In the genomic region with DNA sequence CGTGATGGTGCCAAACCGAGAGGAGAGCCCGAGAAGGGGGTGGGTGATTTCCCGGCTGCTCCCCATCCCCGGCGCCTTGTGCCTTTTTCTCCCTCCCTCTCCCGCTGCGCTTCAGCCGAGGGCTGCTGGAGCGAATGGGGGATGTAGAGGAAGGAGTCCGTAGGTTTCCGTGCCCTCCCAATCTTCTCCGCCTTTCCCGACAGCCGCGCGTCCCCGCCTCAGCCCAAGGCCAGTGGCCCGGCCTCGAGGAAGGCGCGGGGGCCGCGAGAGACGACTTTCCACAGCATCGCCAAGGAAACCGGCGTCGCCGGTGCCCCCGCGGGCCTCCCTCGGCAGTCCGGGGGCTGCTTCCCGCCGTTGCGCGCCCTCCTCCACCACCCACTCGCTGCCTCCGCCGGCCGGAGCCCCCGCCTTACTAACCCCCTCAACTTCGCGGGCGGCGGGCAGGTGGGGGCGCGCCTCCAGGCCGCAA, we compare ENCODE assay signal across 8 cellular contexts. TPM values are rescaled to one million over a fixed set of nuclear protein-coding genes. Genes with fewer than 3 reads are reported as not detected.
DNase-seq lines count a peak whose midpoint lies in the region; ATAC-seq and TF ChIP-seq lines count a peak whose summit lies in the region.

No MANE protein-coding gene starts in this region.

- CTCF ChIA-PET in AG04450 (lab: Charles Lee), result interaction anchor here (1.4 kb wide), 2 partner anchors 204 to 344 kb away, joined by 3 to 6 read pairs; no protein-coding TSS in a partner anchor
- CTCF ChIA-PET in naive thymus-derived CD4-positive, alpha-beta T cell (lab: Charles Lee), result interaction anchor here (1.0 kb wide), 1 partner anchor 205 kb away, joined by 3 read pairs; no protein-coding TSS in a partner anchor

- H3K27me3 Mint-ChIP-seq in chondrocyte (ENCODE audit: low read depth), result no peaks in the 10 kb centered on the region
- peaks cover 13 to 58% (median 18%) of the 10 kb centered on the region in 5 donors for H3K27me3 Mint-ChIP-seq in naive thymus-derived CD4-positive, alpha-beta T cell

- POLR2A ChIA-PET in AG04450 (lab: Yijun Ruan, JAX), result no interaction called here
- POLR2A ChIA-PET in naive thymus-derived CD4-positive, alpha-beta T cell (lab: Charles Lee), result interaction anchor here (0.6 to 5.8 kb wide), 5 partner anchors 10 to 321 kb away, joined by 3 to 80 read pairs (median 7); partner anchors contain the start of gene ADO

- H3K9ac ChIP-seq in MM.1S (ENCODE audit: low read length), result no peak overlapping the region

- H4K20me1 ChIP-seq in MM.1S (ENCODE audit: insufficient read depth, low read length), result no peaks in the 10 kb centered on the region

- H3K4me1 ChIP-seq in MM.1S (ENCODE audit: low read length), result peaks cover 8% of the 10 kb centered on the region; the same call in 1 of the 2 replicates
- peaks cover 17 to 23% of the 10 kb centered on the region in 2 donors for H3K4me1 ChIP-seq in naive thymus-derived CD4-positive, alpha-beta T cell (ENCODE audit: control insufficient read depth in 2 of 2, insufficient read depth in 2 of 2, low read length in 2 of 2)

- peaks cover 12% of the 10 kb centered on the region for H3F3A ChIP-seq in MM.1S (ENCODE audit: insufficient read depth, low read length)

- no peak overlapping the region for H3K27ac Mint-ChIP-seq in chondrocyte (ENCODE audit: unreplicated experiment)
- peak overlapping the region in 4 of 9 donors; percentile 15 to 67 (median 46) for H3K27ac Mint-ChIP-seq in naive thymus-derived CD4-positive, alpha-beta T cell

- 0 out of 2 replicates have a peak, but pooled peaks cover 3% of the 10 kb centered on the region for H3K79me2 ChIP-seq in MM.1S (ENCODE audit: low read length)

- no peak overlapping the region for H3K27ac ChIP-seq in AG04450 (ENCODE audit: low read depth, low read length)
- H3K27ac ChIP-seq in MM.1S (ENCODE audit: low read length), result no peak overlapping the region
- no peak overlapping the region for H3K27ac ChIP-seq in naive thymus-derived CD4-positive, alpha-beta T cell (ENCODE audit: low read depth, low read length)

- H3K9me2 ChIP-seq in MM.1S (replicated peaks; ENCODE audit: insufficient read depth, low read length), result no peaks in the 10 kb centered on the region

- no peaks in the 10 kb centered on the region; the same call in 1 of the 2 replicates for H3K9me3 ChIP-seq in AG04450 (ENCODE audit: control insufficient read depth, insufficient read depth, low read length)
- H3K9me3 ChIP-seq in MM.1S (replicated peaks; ENCODE audit: insufficient read depth, low read length), result no peaks in the 10 kb centered on the region
- H3K9me3 ChIP-seq in naive thymus-derived CD4-positive, alpha-beta T cell (ENCODE audit: control insufficient read depth in 2 of 3, low read length in 3 of 3), result no peaks in the 10 kb centered on the region

- DNase-seq in AG04450 (ENCODE audit: low read depth, low spot score) (no peak), MM.1S (no peak), chondrocyte (ENCODE audit: low spot score) (no peak), OCI-M1 (lab: John Stamatoyannopoulos, UW) (no peak)
- DNase-seq in naive thymus-derived CD4-positive, alpha-beta T cell, result peak in 5 of 9 donors; percentile 7 to 65 (median 24)

- intact Hi-C loops in naive thymus-derived CD4-positive, alpha-beta T cell (cut with micrococcal nuclease), result loop anchor here (5.0 to 10.0 kb wide), 5 partner anchors 123 to 907 kb away; partner anchors contain the start of gene RTKN2 (in 2 of the 2)

- H3K4me3 ChIP-seq in AG04450 (ENCODE audit: low read depth, low read length) (peak overlapping the region; percentile 68), MM.1S (ENCODE audit: low read length) (peak overlapping the region; percentile 82)
- peak overlapping the region; percentile 69 for H3K4me3 ChIP-seq in naive thymus-derived CD4-positive, alpha-beta T cell (ENCODE audit: low read length)

- H3K4me2 ChIP-seq in MM.1S (ENCODE audit: low read depth, low read length), result peak overlapping the region; percentile 98

- peaks cover 60% of the 10 kb centered on the region for H3K4me1 Mint-ChIP-seq in chondrocyte (ENCODE audit: low read depth)
- H3K4me1 Mint-ChIP-seq in naive thymus-derived CD4-positive, alpha-beta T cell, result peaks cover 40 to 72% (median 60%) of the 10 kb centered on the region in 7 donors

- no peaks in the 10 kb centered on the region for H3K36me3 ChIP-seq in MM.1S (replicated peaks; ENCODE audit: insufficient read depth, low read length)
- no peaks in the 10 kb centered on the region for H3K36me3 ChIP-seq in naive thymus-derived CD4-positive, alpha-beta T cell (ENCODE audit: control insufficient read depth in 2 of 3, insufficient read depth in 3 of 3, low read length in 3 of 3)

- H3K9me3 Mint-ChIP-seq in chondrocyte (ENCODE audit: low read depth), result no peaks in the 10 kb centered on the region
- H3K9me3 Mint-ChIP-seq in naive thymus-derived CD4-positive, alpha-beta T cell, result peaks cover 0 to 2% (median 0%) of the 10 kb centered on the region in 11 donors

- no peak for TF ChIP-seq CTCF in AG04450 (IDR thresholded peaks at IDR 0.05; ENCODE audit: low read depth, low read length)
- TF ChIP-seq CTCF in MM.1S (IDR thresholded peaks at IDR 0.05; ENCODE audit: low read length), result no peak
- TF ChIP-seq CTCF in chondrocyte (IDR thresholded peaks at IDR 0.05), result no peak

- peak overlapping the region; percentile 96 for H3K4me3 Mint-ChIP-seq in chondrocyte (ENCODE audit: unreplicated experiment)
- peak overlapping the region; percentile 89 to 100 (median 98) for H3K4me3 Mint-ChIP-seq in naive thymus-derived CD4-positive, alpha-beta T cell

- peaks cover 7% of the 10 kb centered on the region for H3K36me3 Mint-ChIP-seq in chondrocyte (ENCODE audit: low read depth)
- H3K36me3 Mint-ChIP-seq in naive thymus-derived CD4-positive, alpha-beta T cell, result peaks cover 0 to 24% (median 0%) of the 10 kb centered on the region in 5 donors

- peaks cover 35% of the 10 kb centered on the region for H3K27me3 ChIP-seq in AG04450 (ENCODE audit: control insufficient read depth, insufficient read depth, low read length)
- H3K27me3 ChIP-seq in MM.1S (replicated peaks; ENCODE audit: insufficient read depth, low read length), result peaks cover 20% of the 10 kb centered on the region
- peaks cover 3 to 7% of the 10 kb centered on the region in 2 donors for H3K27me3 ChIP-seq in naive thymus-derived CD4-positive, alpha-beta T cell (ENCODE audit: control insufficient read depth in 2 of 2, insufficient read depth in 2 of 2, low read length in 2 of 2)

- no peak for ATAC-seq in naive thymus-derived CD4-positive, alpha-beta T cell
- ATAC-seq in GM18858 (IDR thresholded peaks at IDR 0.05; ENCODE audit: unreplicated experiment) (no peak), HG02973 (IDR thresholded peaks at IDR 0.05; ENCODE audit: unreplicated experiment) (no peak), GM19452 (IDR thresholded peaks at IDR 0.05; ENCODE audit: unreplicated experiment) (no peak)

- no peak overlapping the region for H2AFZ ChIP-seq in MM.1S (ENCODE audit: low read length)

RNA-seq across cellular contexts. Expression of gene EGR2, which starts 1.2 kb away (rescaled TPM):
- polyA plus RNA-seq in AG04450 (2011; rRNA removed), result 0.57 and 0.61 TPM in 2 replicates
- polyA minus RNA-seq in AG04450 (2011; rRNA and poly(A)+ RNA removed), result 0.39 and 0.51 TPM in 2 replicates
- total RNA-seq in chondrocyte, result 11.7 to 17.8 TPM (median 11.9 TPM) in 3 replicates
- total RNA-seq in naive thymus-derived CD4-positive, alpha-beta T cell, result 10 to 100 TPM in 2 of 5 experiments, 1 to 10 TPM in 1, under 1 TPM in 2; 0.46 to 14.2 (median 2.7) TPM
- polyA plus RNA-seq in naive thymus-derived CD4-positive, alpha-beta T cell, result under 1 TPM in 1 of 2 donors, not detected in 1; 0.15 TPM

RNA-seq across cellular contexts. Expression of gene ADO, which starts 10.4 kb away (rescaled TPM):
- polyA plus RNA-seq in AG04450 (2011; rRNA removed), result 13.3 and 17.8 TPM in 2 replicates
- polyA minus RNA-seq in AG04450 (2011; rRNA and poly(A)+ RNA removed), result 6.8 and 11.5 TPM in 2 replicates
- 27.8 to 35.8 TPM (median 29.1 TPM) in 3 replicates for total RNA-seq in chondrocyte
- total RNA-seq in naive thymus-derived CD4-positive, alpha-beta T cell, result 10 to 100 TPM in 4 of 5 experiments, 1 to 10 TPM in 1; 9.8 to 21.3 (median 15.6) TPM
- polyA plus RNA-seq in naive thymus-derived CD4-positive, alpha-beta T cell, result 1 to 10 TPM; 2.0 to 2.3 TPM

Comparison
In these comparisons a context has a peak if more than half of its experiments do, and no peak if none do; other contexts are left out.
1. DNase-seq: peak in naive thymus-derived CD4-positive, alpha-beta T cell (5 of 9); none in AG04450 (single experiment), MM.1S (single experiment), chondrocyte (single experiment) and OCI-M1 (single experiment).
2. Peak in every context shown above with its lines, with median percentiles within 50 percentile points of each other: H3K4me3 ChIP-seq.